Comparison of ENCODE assay signal across 13 cellular contexts in the genomic region with DNA sequence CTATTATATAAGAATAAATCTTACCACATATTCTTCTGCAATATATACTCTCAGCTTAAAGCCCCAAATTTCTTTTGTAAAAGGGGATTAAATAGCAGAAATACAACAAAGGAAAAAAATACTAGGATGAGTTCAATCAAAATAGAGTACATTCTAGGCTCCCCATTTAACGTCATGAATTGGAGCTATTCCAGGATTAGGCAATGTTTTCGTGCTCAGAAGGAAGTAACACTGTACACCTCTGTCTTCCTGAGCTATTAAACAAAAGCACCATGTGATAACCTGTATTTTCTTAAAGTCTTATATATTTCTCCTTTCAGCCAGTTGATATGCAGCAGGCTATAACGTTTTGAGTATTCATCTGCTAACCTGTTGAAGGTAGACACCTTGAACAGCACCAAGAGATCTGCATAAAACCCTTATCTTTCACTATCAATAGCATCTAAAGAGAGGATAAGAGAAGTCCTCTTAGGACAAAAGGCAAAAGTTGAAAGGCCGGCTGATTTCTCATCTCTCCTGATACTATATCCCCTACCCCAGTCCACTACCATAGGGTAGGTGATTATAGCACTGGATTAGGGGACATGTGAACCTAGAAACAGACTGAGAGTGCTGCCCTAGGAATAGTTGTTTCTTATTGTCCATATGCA. TPM values are rescaled to one million over a fixed set of nuclear protein-coding genes. Genes with fewer than 3 reads are reported as not detected.
A peak's percentile ranks its signal among the peaks of the same experiment; 100 is the strongest.
DNase-seq lines count a peak whose midpoint lies in the region; ATAC-seq, FAIRE-seq and TF ChIP-seq lines count a peak whose summit lies in the region.
"Had no signal": no experiment of that assay in that cellular context is flagged by ENCODE, and none has a peak within 500 bp of the region (broad histone marks: within the 10 kb centered on the region; RNA-seq: fewer than 3 reads in every experiment).

No MANE protein-coding gene starts in this region.

- peak; percentile 23 for FAIRE-seq in GM12891 (lab: Jason Lieb, UNC)

- DNase-seq in GM12891 (ENCODE audit: insufficient read length, low spot score) (no peak), NCI-H2196 (lab: John Stamatoyannopoulos, UW; ENCODE audit: unreplicated experiment) (peak; percentile 77), lung microvascular endothelial cell (ENCODE audit: low read depth in 2 of 2) (peak; percentile 58 to 78), H7 (no peak), sciatic nerve (ENCODE audit: low spot score) (no peak), kidney glomerular epithelial cell (lab: John Stamatoyannopoulos, UW) (no peak)
- no peak for DNase-seq in effector memory CD8-positive, alpha-beta T cell
- DNase-seq: activated CD4-positive, CD25-positive, alpha-beta regulatory T cell treated with anti-CD3 and anti-CD28 coated beads, Interleukin-2, amount 50 U/mL, for 72 hours; activated T-cell treated with anti-CD3 and anti-CD28 coated beads, Interleukin-2, amount 50 U/mL, for 1 hour; head of caudate nucleus; NCI-H2107; spleen had no signal

- no peaks in the 10 kb centered on the region for H3K27me3 Mint-ChIP-seq in effector memory CD8-positive, alpha-beta T cell

- no peak overlapping the region for H3K4me3 Mint-ChIP-seq in effector memory CD8-positive, alpha-beta T cell

- no peaks in the 10 kb centered on the region for H3K27me3 ChIP-seq in H7 (ENCODE audit: control insufficient read depth, insufficient read depth, low read length)
- H3K27me3 ChIP-seq: spleen had no signal

- no peaks in the 10 kb centered on the region for H3K36me3 ChIP-seq in H7 (replicated peaks; ENCODE audit: control insufficient read depth, insufficient read depth, low read length)
- H3K36me3 ChIP-seq: spleen had no signal

- peak; percentile 32 for ATAC-seq in effector memory CD8-positive, alpha-beta T cell (replicated peaks)
- ATAC-seq in sciatic nerve, result no peak
- no peak for ATAC-seq in HG03039 (IDR thresholded peaks at IDR 0.05; ENCODE audit: unreplicated experiment)

- TF ChIP-seq POLR2A in GM12891 (IDR thresholded peaks at IDR 0.05; ENCODE audit: low read depth, low read length), result no peak

- H3K9me3 Mint-ChIP-seq in effector memory CD8-positive, alpha-beta T cell, result no peaks in the 10 kb centered on the region

- H3K4me1 Mint-ChIP-seq in effector memory CD8-positive, alpha-beta T cell (ENCODE audit: low read depth in 2 of 2), result peaks cover 5 to 8% of the 10 kb centered on the region in 2 donors

- no peaks in the 10 kb centered on the region for H3K36me3 Mint-ChIP-seq in effector memory CD8-positive, alpha-beta T cell (ENCODE audit: insufficient read depth)

- intact Hi-C loops in sciatic nerve (cut with DNase I), result no loop called here

- H3K27ac Mint-ChIP-seq in effector memory CD8-positive, alpha-beta T cell, result no peak overlapping the region

- H3K4me3 ChIP-seq in H7 (ENCODE audit: insufficient read depth, low read depth, low read length), result no peak overlapping the region
- H3K4me3 ChIP-seq: spleen had no signal

TF ChIP-seq in GM12891, 5 proteins besides CTCF, POLR2A, EP300 and RAD21:
- no peak for TF ChIP-seq PAX5 (IDR thresholded peaks at IDR 0.05; ENCODE audit: insufficient read depth, low read length, severe bottlenecking)
- no peak for TF ChIP-seq SPI1 (IDR thresholded peaks at IDR 0.05; ENCODE audit: low read depth, low read length)
- TF ChIP-seq POU2F2 (IDR thresholded peaks at IDR 0.05; ENCODE audit: low read depth, low read length), result no peak
- no peak for TF ChIP-seq POLR2AphosphoS5 (IDR thresholded peaks at IDR 0.05; ENCODE audit: low read depth, low read length)
- TF ChIP-seq TAF1 (IDR thresholded peaks at IDR 0.05; ENCODE audit: low read depth, low read length), result no peak
TF ChIP-seq in GM12891: peak in this region for 0.

RNA-seq across cellular contexts. Expression of a gene that starts 31.5 kb away (rescaled TPM):
- polyA plus RNA-seq in GM12891 (2012; ENCODE audit: low read depth, missing spikeins), result 13.7 TPM
- total RNA-seq in lung microvascular endothelial cell (0.22 and 1.8 TPM in 2 replicates), sciatic nerve (5.3 TPM)
- total RNA-seq in H7 (2014; rRNA removed; shearing (Covaris generic)), result 1.2 and 2.0 TPM in 2 replicates

Comparison
In these comparisons a context has a peak if more than half of its experiments do, and no peak if none do; other contexts are left out.
1. DNase-seq: peak in NCI-H2196 (single experiment) and lung microvascular endothelial cell (2 of 2); none in GM12891 (single experiment), effector memory CD8-positive, alpha-beta T cell (0 of 3), H7 (single experiment), sciatic nerve (single experiment) and kidney glomerular epithelial cell (single experiment).